1 cellular context compared by ENCODE assay signal in genomic region chr16:11367483-11367906, GRCh38.
TF ChIP-seq lines count a peak whose summit lies in the region.

No MANE protein-coding gene starts in this region.

TF ChIP-seq in HepG2, 621 proteins besides CTCF, POLR2A, EP300 and RAD21 (continued from another document):
- TF ChIP-seq ZBTB10 (CRISPR knock-in tag; IDR thresholded peaks at IDR 0.05; ENCODE audit: borderline replicate concordance), result no peak
- no peak for TF ChIP-seq ZNF746 (CRISPR knock-in tag; IDR thresholded peaks at IDR 0.05)
- no peak for TF ChIP-seq U2AF2 (IDR thresholded peaks at IDR 0.05; ENCODE audit: low read depth, low read length)
- no peak for TF ChIP-seq TEAD3 (CRISPR knock-in tag; optimal IDR thresholded peaks at IDR 0.05; ENCODE audit: borderline replicate concordance)
- TF ChIP-seq MYC (CRISPR knock-in tag; IDR thresholded peaks at IDR 0.05; ENCODE audit: borderline replicate concordance), result no peak
- TF ChIP-seq JUNB (CRISPR knock-in tag; IDR thresholded peaks at IDR 0.05; ENCODE audit: borderline replicate concordance), result no peak
- 0 out of 2 replicates have a peak, but pooled peaks have one; percentile 16 for TF ChIP-seq CEBPG (CRISPR knock-in tag; IDR thresholded peaks at IDR 0.05)
- TF ChIP-seq ZNF577 (CRISPR knock-in tag; IDR thresholded peaks at IDR 0.05; ENCODE audit: borderline replicate concordance, low read depth), result no peak
- TF ChIP-seq ZNF580 (CRISPR knock-in tag; IDR thresholded peaks at IDR 0.05; ENCODE audit: borderline replicate concordance, low read depth), result no peak
- peak; percentile 2 for TF ChIP-seq ZFP36 (IDR thresholded peaks at IDR 0.05; ENCODE audit: borderline replicate concordance, low read depth, low read length, partially characterized antibody)
- no peak for TF ChIP-seq ETS1 (CRISPR knock-in tag; IDR thresholded peaks at IDR 0.05)
TF ChIP-seq in HepG2: peak in this region for 4.
